Comparison of ENCODE assay signal across 16 cellular contexts in genomic region chr10:102672822-102673200, GRCh38. TPM values are rescaled to one million over a fixed set of nuclear protein-coding genes. Genes with fewer than 3 reads are reported as not detected.
DNase-seq lines count a peak whose midpoint lies in the region; ATAC-seq and TF ChIP-seq lines count a peak whose summit lies in the region.
"Had no signal": no experiment of that assay in that cellular context is flagged by ENCODE, and none has a peak within 500 bp of the region (broad histone marks: within the 10 kb centered on the region; RNA-seq: fewer than 3 reads in every experiment).

No MANE protein-coding gene starts in this region.

- 89% methylated on average over 1 of the region's 1 CpG; no CpG with 5 or more reads in 1 of the 2 experiments for WGBS in endodermal cell (ENCODE audit: insufficient coverage in 1 of 2, insufficient read length in 1 of 2), 2 experiments

- no peak for ATAC-seq in left colon
- ATAC-seq: activated T-cell treated with anti-CD3 and anti-CD28 coated beads, Interleukin-2, amount 50 U/mL, for 4 hours had no signal

- no peaks in the 10 kb centered on the region for H3K36me3 ChIP-seq in CD4-positive, alpha-beta memory T cell (ENCODE audit: insufficient read depth, low read length)
- H3K36me3 ChIP-seq in endodermal cell (ENCODE audit: control insufficient read depth, insufficient read depth, low read length) (no peaks in the 10 kb centered on the region), neutrophil (no peaks in the 10 kb centered on the region)
- H3K36me3 ChIP-seq: adrenal gland, ovary had no signal

- peaks cover 0 to 2% (median 0%) of the 10 kb centered on the region in 8 donors for H3K9me3 Mint-ChIP-seq in CD4-positive, alpha-beta memory T cell
- no peaks in the 10 kb centered on the region for H3K9me3 Mint-ChIP-seq in endodermal cell
- H3K9me3 Mint-ChIP-seq: activated T-cell treated with anti-CD3 and anti-CD28 coated beads, Interleukin-2, amount 50 U/mL, for 4 hours had no signal

- no peak overlapping the region for H3K9ac ChIP-seq in endodermal cell (ENCODE audit: extremely low read depth, low read length, poor library complexity, severe bottlenecking)

- H3K9me3 ChIP-seq in CD4-positive, alpha-beta memory T cell (ENCODE audit: control insufficient read depth in 1 of 2, low read length in 2 of 2): no peaks in the 10 kb centered on the region
- H3K9me3 ChIP-seq in endodermal cell (ENCODE audit: control insufficient read depth, low read length): no peaks in the 10 kb centered on the region
- no peaks in the 10 kb centered on the region for H3K9me3 ChIP-seq in neutrophil
- H3K9me3 ChIP-seq: adrenal gland, ovary had no signal

- H3K4me3 Mint-ChIP-seq in CD4-positive, alpha-beta memory T cell: peak overlapping the region in 5 of 8 donors; percentile 9 to 92 (median 63)
- no peak overlapping the region for H3K4me3 Mint-ChIP-seq in endodermal cell

- H3K4me1 ChIP-seq in CD4-positive, alpha-beta memory T cell (ENCODE audit: insufficient read depth, low read length): peaks cover 72% of the 10 kb centered on the region
- H3K4me1 ChIP-seq in endodermal cell (ENCODE audit: control insufficient read depth, insufficient read depth, low read length) (peaks cover 16% of the 10 kb centered on the region), neutrophil (ENCODE audit: control insufficient read depth in 1 of 2, insufficient read depth in 1 of 2, low read depth in 1 of 2, low read length in 1 of 2) (peaks cover 48 to 51% of the 10 kb centered on the region in 2 experiments)

- POLR2A ChIA-PET in CD4-positive, alpha-beta memory T cell (lab: Charles Lee; ENCODE audit: partially characterized antibody): interaction anchor here (13.6 kb wide), 1 partner anchor 18 kb away, joined by 431 read pairs; the partner anchor contains the start of gene TRIM8

- no peak overlapping the region for H3K4me3 ChIP-seq in CD4-positive, alpha-beta memory T cell (ENCODE audit: low read length in 2 of 2)
- H3K4me3 ChIP-seq in endodermal cell (ENCODE audit: low read length): no peak overlapping the region
- H3K4me3 ChIP-seq in neutrophil (ENCODE audit: low read depth in 1 of 2, low read length in 1 of 2): no peak overlapping the region
- H3K4me3 ChIP-seq: adrenal gland, ovary had no signal

- peak; percentile 74 for DNase-seq in NCI-H2171 treated with DMSO at 0.1 percent for 48 hours (lab: John Stamatoyannopoulos, UW)
- no peak for DNase-seq in NCI-H2171 (lab: John Stamatoyannopoulos, UW)
- no peak for DNase-seq in CD4-positive, alpha-beta memory T cell
- no peak for DNase-seq in endodermal cell
- no peak for DNase-seq in stimulated activated CD4-positive, alpha-beta T cell treated with anti-CD3 and anti-CD28 coated beads, Interleukin-4, amount 100 ng/mL, for 1 hour
- no peak for DNase-seq in left colon
- no peak for DNase-seq in NCI-H1105 treated with DMSO at 0.1 percent for 48 hours (lab: John Stamatoyannopoulos, UW)
- DNase-seq: activated T-cell treated with anti-CD3 and anti-CD28 coated beads, Interleukin-2, amount 50 U/mL, for 4 hours; adrenal gland; DMS79; erythroblast; midbrain; NCI-H187; NCI-H510A treated with DMSO at 0.1 percent for 48 hours had no signal

- H3K27ac ChIP-seq in CD4-positive, alpha-beta memory T cell (ENCODE audit: low read depth, low read length): no peak overlapping the region
- H3K27ac ChIP-seq in endodermal cell (ENCODE audit: low read depth, low read length): peak overlapping the region; percentile 55
- peak overlapping the region; percentile 10 for H3K27ac ChIP-seq in neutrophil

- intact Hi-C loops in CD4-positive, alpha-beta memory T cell (cut with micrococcal nuclease): no loop called here
- intact Hi-C loops in left colon (cut with DNase I, micrococcal nuclease): no loop called here

- no peaks in the 10 kb centered on the region for H3K27me3 Mint-ChIP-seq in CD4-positive, alpha-beta memory T cell
- H3K27me3 Mint-ChIP-seq in endodermal cell (ENCODE audit: insufficient read depth): no peaks in the 10 kb centered on the region

- no peaks in the 10 kb centered on the region for H3K27me3 ChIP-seq in CD4-positive, alpha-beta memory T cell (ENCODE audit: insufficient read depth, low read length)
- no peaks in the 10 kb centered on the region for H3K27me3 ChIP-seq in endodermal cell (ENCODE audit: control insufficient read depth, insufficient read depth, low read length, poor library complexity, severe bottlenecking)
- peaks cover 23% of the 10 kb centered on the region for H3K27me3 ChIP-seq in neutrophil
- H3K27me3 ChIP-seq: adrenal gland, ovary had no signal

- CTCF ChIA-PET in CD4-positive, alpha-beta memory T cell (lab: Charles Lee; ENCODE audit: partially characterized antibody): interaction anchor here (1.2 to 4.2 kb wide), 5 partner anchors 8 to 42 kb away, joined by 5 to 44 read pairs (median 11); partner anchors contain the start of genes ARL3, SFXN2 and TRIM8

- TF ChIP-seq CTCF in endodermal cell (conservative IDR thresholded peaks at IDR 0.05) (no peak), neutrophil (IDR thresholded peaks at IDR 0.05) (no peak)

- H3K4me1 Mint-ChIP-seq in CD4-positive, alpha-beta memory T cell: peaks cover 32 to 78% (median 49%) of the 10 kb centered on the region in 4 donors
- peaks cover 53% of the 10 kb centered on the region for H3K4me1 Mint-ChIP-seq in endodermal cell

- H3K27ac Mint-ChIP-seq in CD4-positive, alpha-beta memory T cell: peak overlapping the region; percentile 31 to 87 (median 79)
- H3K27ac Mint-ChIP-seq in endodermal cell: no peak overlapping the region

- H3K36me3 Mint-ChIP-seq in CD4-positive, alpha-beta memory T cell: no peaks in the 10 kb centered on the region
- peaks cover 2% of the 10 kb centered on the region for H3K36me3 Mint-ChIP-seq in endodermal cell (ENCODE audit: low read depth)

RNA-seq across cellular contexts. Expression of gene TRIM8, which starts 28.5 kb away (rescaled TPM):
- 10 to 100 TPM; 68.4 to 71.6 TPM for total RNA-seq in CD4-positive, alpha-beta memory T cell
- 10 to 100 TPM; 33.0 to 56.4 TPM for polyA plus RNA-seq in CD4-positive, alpha-beta memory T cell
- 10 to 100 TPM; 27.7 to 32.7 TPM for total RNA-seq in endodermal cell
- 55.6 TPM for polyA plus RNA-seq in endodermal cell (2013, experiment 1 of 2)
- polyA plus RNA-seq in endodermal cell (2013, experiment 2 of 2): 46.3 TPM
- 10 to 100 TPM; 58.4 to 64.0 TPM for total RNA-seq in left colon

RNA-seq across cellular contexts. Expression of gene ARL3, which starts 41.4 kb away (rescaled TPM):
- total RNA-seq in CD4-positive, alpha-beta memory T cell: 1 to 10 TPM; 3.7 to 4.0 TPM
- polyA plus RNA-seq in CD4-positive, alpha-beta memory T cell: 1 to 10 TPM; 5.8 to 7.3 TPM
- total RNA-seq in endodermal cell (10 to 100 TPM; 20.3 to 25.6 TPM), left colon (1 to 10 TPM; 2.5 to 4.2 TPM)
- 31.4 TPM for polyA plus RNA-seq in endodermal cell (2013, experiment 1 of 2)
- polyA plus RNA-seq in endodermal cell (2013, experiment 2 of 2): 30.8 TPM

RNA-seq across cellular contexts. Expression of gene SFXN2, which starts 41.6 kb away (rescaled TPM):
- total RNA-seq in CD4-positive, alpha-beta memory T cell: 10 to 100 TPM; 20.2 to 21.7 TPM
- 10 to 100 TPM in 1 of 2 donors, 1 to 10 TPM in 1; 9.5 to 11.4 TPM for polyA plus RNA-seq in CD4-positive, alpha-beta memory T cell
- total RNA-seq in endodermal cell: 10 to 100 TPM; 30.5 to 32.9 TPM
- 13.6 TPM for polyA plus RNA-seq in endodermal cell (2013, experiment 1 of 2)
- 13.7 TPM for polyA plus RNA-seq in endodermal cell (2013, experiment 2 of 2)
- total RNA-seq in left colon: 10 to 100 TPM; 11.7 to 15.0 TPM

Comparison
In these comparisons a context has a peak if more than half of its experiments do, and no peak if none do; other contexts are left out.
1. RNA of gene ARL3, which starts 41.4 kb away (total RNA-seq): 20.3 to 25.6 TPM in endodermal cell; 2.5 to 4.2 TPM in left colon and 3.7 to 4.0 TPM in CD4-positive, alpha-beta memory T cell; every median in the first group is over 4 times any median in the second.